12 cellular contexts compared by ENCODE assay signal in the genomic region with DNA sequence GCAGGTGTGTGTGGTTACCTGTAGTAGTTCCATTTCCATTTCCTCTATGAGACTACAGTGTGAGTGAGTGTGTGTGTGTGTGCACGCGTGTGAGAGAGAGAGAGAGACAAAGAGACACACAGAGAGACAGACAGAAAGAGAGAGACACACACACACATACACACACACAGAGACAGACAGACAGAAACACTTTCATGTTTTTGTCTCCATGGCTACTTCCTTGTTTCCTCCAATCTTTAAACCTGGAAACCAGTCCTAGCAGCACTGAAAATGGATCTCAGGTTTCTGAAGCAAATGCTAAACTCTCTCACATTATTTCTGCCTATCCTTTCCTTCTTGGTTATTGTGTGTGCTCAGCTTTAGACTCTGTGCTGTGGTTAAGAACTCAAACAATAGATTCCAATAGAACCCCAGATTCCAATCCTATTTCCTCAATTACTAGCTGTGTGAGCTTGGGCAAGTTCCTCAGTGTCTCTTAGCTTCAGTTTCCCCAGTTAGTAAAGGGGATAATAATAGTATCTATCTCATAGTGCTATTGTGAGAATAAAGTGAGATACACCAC. TPM values are rescaled to one million over a fixed set of nuclear protein-coding genes. Genes with fewer than 3 reads are reported as not detected.
DNase-seq lines count a peak whose midpoint lies in the region; ATAC-seq and TF ChIP-seq lines count a peak whose summit lies in the region.
"Had no signal": no experiment of that assay in that cellular context is flagged by ENCODE, and none has a peak within 500 bp of the region (broad histone marks: within the 10 kb centered on the region; RNA-seq: fewer than 3 reads in every experiment).

No MANE protein-coding gene starts in this region.

- H2BK5ac ChIP-seq in mesenchymal stem cell (ENCODE audit: low read depth, low read length, poor library complexity, severe bottlenecking): no peak overlapping the region

- H3K4ac ChIP-seq in mesenchymal stem cell (ENCODE audit: low read depth in 1 of 2, low read length in 2 of 2): no peak overlapping the region

- DNase-seq in MCF 10A (ENCODE audit: unreplicated experiment) (no peak), breast epithelium (ENCODE audit: low spot score in 2 of 2) (no peak), choroid plexus epithelial cell (ENCODE audit: low read depth) (peak; percentile 46), mesenchymal stem cell (no peak), NCI-H446 (lab: John Stamatoyannopoulos, UW) (no peak), SKM-1 treated with dmso at 0.1 percent for 144 hours (lab: John Stamatoyannopoulos, UW; ENCODE audit: unreplicated experiment) (no peak)
- no peak for DNase-seq in activated naive CD4-positive, alpha-beta T cell treated with anti-CD3 and anti-CD28 coated beads, Interleukin-2, amount 50 U/mL, for 72 hours (ENCODE audit: low spot score in 2 of 2)
- no peak for DNase-seq in CD8-positive, alpha-beta memory T cell
- DNase-seq: 8988T, NCI-H1092, SHP77 had no signal

- H3K18ac ChIP-seq in mesenchymal stem cell (ENCODE audit: low read depth in 1 of 2, low read length in 2 of 2): no peak overlapping the region

- POLR2A ChIA-PET in MCF 10A (lab: Yijun Ruan, JAX): interaction anchor here (0.6 to 1.6 kb wide), 2 partner anchors 17 to 22 kb away, joined by 3 to 7 read pairs; a partner anchor contains a TSS
- POLR2A ChIA-PET in CD8-positive, alpha-beta memory T cell (lab: Charles Lee): no interaction called here

- H3K9me3 Mint-ChIP-seq in MCF 10A (ENCODE audit: unreplicated experiment): peaks cover 7% of the 10 kb centered on the region
- H3K9me3 Mint-ChIP-seq in activated naive CD4-positive, alpha-beta T cell treated with anti-CD3 and anti-CD28 coated beads, Interleukin-2, amount 50 U/mL, for 72 hours: peaks cover 3 to 5% of the 10 kb centered on the region in 2 donors
- H3K9me3 Mint-ChIP-seq in CD8-positive, alpha-beta memory T cell: peaks cover 0 to 3% (median 0%) of the 10 kb centered on the region in 5 donors

- no peak overlapping the region for H2AK5ac ChIP-seq in mesenchymal stem cell (ENCODE audit: low read length, severe bottlenecking)

- no peak for TF ChIP-seq POLR2A in breast epithelium (IDR thresholded peaks at IDR 0.05)

- CTCF ChIA-PET in MCF 10A (lab: Yijun Ruan, JAX): interaction anchor here (1.3 kb wide), 1 partner anchor 28 kb away, joined by 4 read pairs; no protein-coding TSS in a partner anchor
- CTCF ChIA-PET in CD8-positive, alpha-beta memory T cell (lab: Charles Lee): no interaction called here

- no peak overlapping the region for H2AFZ ChIP-seq in mesenchymal stem cell (ENCODE audit: low read depth, low read length)

- H3K9me3 ChIP-seq in breast epithelium (no peaks in the 10 kb centered on the region), mesenchymal stem cell (ENCODE audit: control insufficient read depth, low read length) (no peaks in the 10 kb centered on the region)
- H3K9me3 ChIP-seq in CD8-positive, alpha-beta memory T cell (ENCODE audit: low read length): no peaks in the 10 kb centered on the region

- no peak overlapping the region for H2BK12ac ChIP-seq in mesenchymal stem cell (ENCODE audit: low read length in 2 of 2)

- no peak overlapping the region for H3K23ac ChIP-seq in mesenchymal stem cell (ENCODE audit: low read length in 2 of 2)

- H4K91ac ChIP-seq in mesenchymal stem cell (ENCODE audit: low read length): no peak overlapping the region

- intact Hi-C loops in MCF 10A (cut with micrococcal nuclease): no loop called here
- intact Hi-C loops in breast epithelium (cut with DNase I; ENCODE audit: low total_unique reads): no loop called here

- no peak overlapping the region for H3K9ac ChIP-seq in mesenchymal stem cell (ENCODE audit: low read length)
- H3K9ac ChIP-seq: BLaER1 treated with 17β-estradiol and CSF1 and Interleukin-3, amounts not matched to agents 10 nM and 100 nM had no signal

- WGBS in mesenchymal stem cell: no CpG with 5 or more reads among the region's 2 CpGs

- no peak overlapping the region for H2BK15ac ChIP-seq in mesenchymal stem cell (ENCODE audit: low read depth, poor library complexity, severe bottlenecking)

- no peak overlapping the region for H3K4me2 ChIP-seq in mesenchymal stem cell (ENCODE audit: low read length, poor library complexity, severe bottlenecking)
- H3K4me2 ChIP-seq: BLaER1 treated with 17β-estradiol and CSF1 and Interleukin-3, amounts not matched to agents 10 nM and 100 nM had no signal

- no peaks in the 10 kb centered on the region for H3K36me3 Mint-ChIP-seq in MCF 10A (ENCODE audit: insufficient read depth, unreplicated experiment)
- no peaks in the 10 kb centered on the region for H3K36me3 Mint-ChIP-seq in activated naive CD4-positive, alpha-beta T cell treated with anti-CD3 and anti-CD28 coated beads, Interleukin-2, amount 50 U/mL, for 72 hours
- H3K36me3 Mint-ChIP-seq in CD8-positive, alpha-beta memory T cell: peaks cover 0 to 1% (median 0%) of the 10 kb centered on the region in 3 donors

- H3K4me3 Mint-ChIP-seq in MCF 10A (ENCODE audit: unreplicated experiment): no peak overlapping the region
- H3K4me3 Mint-ChIP-seq in CD8-positive, alpha-beta memory T cell: no peak overlapping the region

- H3K27me3 Mint-ChIP-seq in MCF 10A (ENCODE audit: insufficient read depth, unreplicated experiment): peaks cover 12% of the 10 kb centered on the region
- peaks cover 11 to 29% of the 10 kb centered on the region in 2 donors for H3K27me3 Mint-ChIP-seq in CD8-positive, alpha-beta memory T cell

- H3K27ac Mint-ChIP-seq in MCF 10A (ENCODE audit: low read depth, unreplicated experiment): peak overlapping the region; percentile 74
- H3K27ac Mint-ChIP-seq in activated naive CD4-positive, alpha-beta T cell treated with anti-CD3 and anti-CD28 coated beads, Interleukin-2, amount 50 U/mL, for 72 hours: no peak overlapping the region
- no peak overlapping the region for H3K27ac Mint-ChIP-seq in CD8-positive, alpha-beta memory T cell

- H3K36me3 ChIP-seq in breast epithelium (no peaks in the 10 kb centered on the region), mesenchymal stem cell (ENCODE audit: control insufficient read depth in 1 of 2, insufficient read depth in 2 of 2, low read depth in 1 of 2, low read length in 2 of 2) (no peaks in the 10 kb centered on the region)
- H3K36me3 ChIP-seq in CD8-positive, alpha-beta memory T cell (ENCODE audit: insufficient read depth, low read length): no peaks in the 10 kb centered on the region
- H3K36me3 ChIP-seq: BLaER1 treated with 17β-estradiol and CSF1 and Interleukin-3, amounts not matched to agents 10 nM and 100 nM had no signal

- no peak overlapping the region for H3K27ac ChIP-seq in breast epithelium
- peak overlapping the region; percentile 9 for H3K27ac ChIP-seq in mesenchymal stem cell (ENCODE audit: low read length, poor library complexity, severe bottlenecking)
- no peak overlapping the region for H3K27ac ChIP-seq in CD8-positive, alpha-beta memory T cell (ENCODE audit: low read depth, low read length)
- H3K27ac ChIP-seq: BLaER1 treated with 17β-estradiol and CSF1 and Interleukin-3, amounts not matched to agents 10 nM and 100 nM had no signal

- H2BK120ac ChIP-seq in mesenchymal stem cell (ENCODE audit: low read depth, low read length): no peak overlapping the region

- H3K4me1 Mint-ChIP-seq in MCF 10A (ENCODE audit: insufficient read depth, unreplicated experiment): no peaks in the 10 kb centered on the region
- no peaks in the 10 kb centered on the region for H3K4me1 Mint-ChIP-seq in CD8-positive, alpha-beta memory T cell

- no peak overlapping the region for H3K4me3 ChIP-seq in breast epithelium
- no peak overlapping the region for H3K4me3 ChIP-seq in choroid plexus epithelial cell (ENCODE audit: low read depth, low read length)
- H3K4me3 ChIP-seq in mesenchymal stem cell (ENCODE audit: insufficient read depth in 1 of 2, low read depth in 1 of 2, low read length in 2 of 2): no peak overlapping the region
- no peak overlapping the region for H3K4me3 ChIP-seq in CD8-positive, alpha-beta memory T cell (ENCODE audit: low read length)
- H3K4me3 ChIP-seq: BLaER1 treated with 17β-estradiol and CSF1 and Interleukin-3, amounts not matched to agents 10 nM and 100 nM had no signal

- TF ChIP-seq CTCF in MCF 10A (IDR thresholded peaks at IDR 0.05; ENCODE audit: unreplicated experiment) (no peak), breast epithelium (IDR thresholded peaks at IDR 0.05) (no peak), choroid plexus epithelial cell (conservative IDR thresholded peaks at IDR 0.05; ENCODE audit: low read depth, low read length) (no peak)

- no peak overlapping the region for H4K8ac ChIP-seq in mesenchymal stem cell (ENCODE audit: low read length)

- no peaks in the 10 kb centered on the region for H3K79me1 ChIP-seq in mesenchymal stem cell (replicated peaks; ENCODE audit: low read length, poor library complexity, severe bottlenecking)

- ATAC-seq in activated naive CD4-positive, alpha-beta T cell treated with anti-CD3 and anti-CD28 coated beads, Interleukin-2, amount 50 U/mL, for 72 hours: no peak

- H3K27me3 ChIP-seq in breast epithelium (no peaks in the 10 kb centered on the region), mesenchymal stem cell (ENCODE audit: control insufficient read depth in 1 of 2, insufficient read depth in 1 of 2, low read length in 2 of 2) (peaks cover 0 to 14% of the 10 kb centered on the region in 2 experiments)
- H3K27me3 ChIP-seq in CD8-positive, alpha-beta memory T cell (ENCODE audit: insufficient read depth, low read length, poor library complexity, severe bottlenecking): no peaks in the 10 kb centered on the region
- H3K27me3 ChIP-seq: BLaER1 treated with 17β-estradiol and CSF1 and Interleukin-3, amounts not matched to agents 10 nM and 100 nM had no signal

- no TSS peak for BruUV-seq in MCF 10A (replicated peaks; lab: Mats Ljungman, UMichigan)

- H3K4me1 ChIP-seq in breast epithelium (no peaks in the 10 kb centered on the region), mesenchymal stem cell (ENCODE audit: control insufficient read depth, insufficient read depth, low read depth, low read length) (no peaks in the 10 kb centered on the region)
- no peaks in the 10 kb centered on the region for H3K4me1 ChIP-seq in CD8-positive, alpha-beta memory T cell (ENCODE audit: insufficient read depth, low read length)

- H3K14ac ChIP-seq in mesenchymal stem cell (ENCODE audit: low read length in 2 of 2): no peak overlapping the region

RNA-seq across cellular contexts. Expression of a gene that starts 22.4 kb away (rescaled TPM):
- total RNA-seq in MCF 10A (2022) (26.5 and 32.5 TPM in 2 replicates), breast epithelium (10 to 100 TPM; 22.2 to 60.3 (median 36.1) TPM)
- 21.1 TPM for polyA plus RNA-seq in mesenchymal stem cell (2013, experiment 1 of 2)
- polyA plus RNA-seq in mesenchymal stem cell (2013, experiment 2 of 2): 22.2 TPM
- 10 to 100 TPM; 26.3 to 51.5 TPM for total RNA-seq in activated naive CD4-positive, alpha-beta T cell treated with anti-CD3 and anti-CD28 coated beads, Interleukin-2, amount 50 U/mL, for 72 hours
- total RNA-seq in CD8-positive, alpha-beta memory T cell: 10 to 100 TPM; 36.7 to 38.8 TPM
- polyA plus RNA-seq in CD8-positive, alpha-beta memory T cell: 28.3 TPM
